In genomic region chr3:124676236-124676635, GRCh38 we compare ENCODE assay signal across 1 cellular context.
TF ChIP-seq lines count a peak whose summit lies in the region.

No MANE protein-coding gene starts in this region.

TF ChIP-seq in IMR-90, 13 proteins besides CTCF, POLR2A, EP300 and RAD21 (continued from another document):
- TF ChIP-seq RFX5 (IDR thresholded peaks at IDR 0.05; ENCODE audit: low read depth, low read length) = no peak
- TF ChIP-seq MAFK (IDR thresholded peaks at IDR 0.05; ENCODE audit: low read depth, low read length) = no peak
- TF ChIP-seq ELK1 (IDR thresholded peaks at IDR 0.05; ENCODE audit: borderline replicate concordance, low read depth, low read length) = no peak
- TF ChIP-seq USF2 (IDR thresholded peaks at IDR 0.05; ENCODE audit: low read depth, low read length) = no peak
